In genomic region chr2:204239756-204240155, GRCh38 we compare ENCODE assay signal across 1 cellular context.
TF ChIP-seq lines count a peak whose summit lies in the region.

No MANE protein-coding gene starts in this region.

TF ChIP-seq in H1, 55 proteins besides CTCF, POLR2A, EP300 and RAD21 (continued from another document):
- TF ChIP-seq CHD7 (IDR thresholded peaks at IDR 0.05; ENCODE audit: insufficient replicate concordance, low read length) = no peak
